8 cellular contexts compared by ENCODE assay signal in genomic region chr5:126777257-126777973, GRCh38. TPM values are rescaled to one million over a fixed set of nuclear protein-coding genes. Genes with fewer than 3 reads are reported as not detected.
DNase-seq lines count a peak whose midpoint lies in the region; TF ChIP-seq lines count a peak whose summit lies in the region.

No MANE protein-coding gene starts in this region.

- H3K9me3 ChIP-seq in mucosa of stomach (ENCODE audit: control insufficient read depth, low read length): no peaks in the 10 kb centered on the region

- no peak for TF ChIP-seq POLR2A in erythroblast (IDR thresholded peaks at IDR 0.05; ENCODE audit: low read length)

- peaks cover 5% of the 10 kb centered on the region for H3K4me1 ChIP-seq in mucosa of stomach (ENCODE audit: control insufficient read depth, insufficient read depth, low read length)

- CTCF ChIA-PET in GM10248 (lab: Yijun Ruan, JAX): interaction anchor here (0.9 to 10.2 kb wide), 21 partner anchors 8 to 187 kb away, joined by 3 to 319 read pairs (median 6); partner anchors contain the start of gene PHAX

- DNase-seq in GM10248 (ENCODE audit: extremely low spot score) (no peak), HFFc6 (peak; percentile 59), NCI-H526 treated with DMSO at 0.1 percent for 48 hours (lab: John Stamatoyannopoulos, UW) (peak; percentile 32), erythroblast (lab: John Stamatoyannopoulos, UW) (peak; percentile 78 to 81), NCI-H510A treated with DMSO at 0.1 percent for 48 hours (lab: John Stamatoyannopoulos, UW) (no peak)
- peak; percentile 72 for DNase-seq in activated T-cell treated with anti-CD3 and anti-CD28 coated beads, Interleukin-2, amount 50 U/mL, for 1 hour
- peak; percentile 7 to 32 for DNase-seq in stimulated activated CD8-positive, alpha-beta memory T cell treated with anti-CD3 and anti-CD28 coated beads, Interleukin-4, amount 100 ng/mL, for 4 hours (ENCODE audit: low read depth in 2 of 2, low spot score in 1 of 2)

- TF ChIP-seq CTCF in GM10248 (IDR thresholded peaks at IDR 0.05; ENCODE audit: control extremely low read depth, extremely low read depth, low read depth, missing control alignments): peak; percentile 7
- TF ChIP-seq CTCF in HFFc6 (IDR thresholded peaks at IDR 0.05): peak; percentile 38

- peaks cover 32% of the 10 kb centered on the region for H3K4me1 Mint-ChIP-seq in HFFc6 (ENCODE audit: low read depth)

- peaks cover 2% of the 10 kb centered on the region for H3K27me3 Mint-ChIP-seq in HFFc6 (ENCODE audit: insufficient read depth)

- H3K27me3 ChIP-seq in mucosa of stomach (ENCODE audit: control insufficient read depth, insufficient read depth, low read length): no peaks in the 10 kb centered on the region

- POLR2A ChIA-PET in GM10248 (lab: Yijun Ruan, JAX): interaction anchor here (0.6 to 2.4 kb wide), 10 partner anchors 9 to 1826 kb away, joined by 3 to 17 read pairs (median 4); partner anchors contain the start of gene MARCHF3

- H3K36me3 Mint-ChIP-seq in HFFc6 (ENCODE audit: low read depth): no peaks in the 10 kb centered on the region

- H3K36me3 ChIP-seq in mucosa of stomach (ENCODE audit: control insufficient read depth, insufficient read depth, low read length): no peaks in the 10 kb centered on the region

- peak overlapping the region; percentile 74 for H3K4me3 ChIP-seq in mucosa of stomach (ENCODE audit: low read length)

- peak overlapping the region; percentile 88 for H3K27ac Mint-ChIP-seq in HFFc6

- peak overlapping the region; percentile 93 for H3K4me3 Mint-ChIP-seq in HFFc6

- H3K9me3 Mint-ChIP-seq in HFFc6: no peaks in the 10 kb centered on the region

- H3K9ac ChIP-seq in mucosa of stomach (ENCODE audit: low read length): peak overlapping the region; percentile 78

RNA-seq across cellular contexts. Expression of gene LMNB1, which starts 0.5 kb away (rescaled TPM):
- total RNA-seq in HFFc6 (2021; fragmentation: NEBNext Ultra II Directional; extraction: Animal tissue kit (Norgen Biotek cat#: 25700)): 10 to 100 TPM; 26.2 to 55.4 (median 51.0) TPM

Comparison
In these comparisons a context has a peak if more than half of its experiments do, and no peak if none do; other contexts are left out.
1. DNase-seq: peak in HFFc6 (single experiment), NCI-H526 treated with DMSO at 0.1 percent for 48 hours (single experiment), activated T-cell treated with anti-CD3 and anti-CD28 coated beads, Interleukin-2, amount 50 U/mL, for 1 hour (single experiment), erythroblast (2 of 2) and stimulated activated CD8-positive, alpha-beta memory T cell treated with anti-CD3 and anti-CD28 coated beads, Interleukin-4, amount 100 ng/mL, for 4 hours (2 of 2); none in GM10248 (single experiment) and NCI-H510A treated with DMSO at 0.1 percent for 48 hours (single experiment).